8 cellular contexts compared by ENCODE assay signal in genomic region chr20:3846378-3846739, GRCh38. TPM values are rescaled to one million over a fixed set of nuclear protein-coding genes. Genes with fewer than 3 reads are reported as not detected.
DNase-seq lines count a peak whose midpoint lies in the region; ATAC-seq and TF ChIP-seq lines count a peak whose summit lies in the region.

No MANE protein-coding gene starts in this region.

- H3K4me3 ChIP-seq in Loucy (ENCODE audit: low read length, poor library complexity, severe bottlenecking) (peak overlapping the region; percentile 82), duodenal mucosa (ENCODE audit: low read depth in 1 of 2, low read length in 2 of 2) (peak overlapping the region; percentile 93 to 96)

- H3K27me3 Mint-ChIP-seq in natural killer cell treated with Interleukin-12 subunit alpha and Interleukin-12 subunit beta and Interleukin-15 and Interleukin-18, amount 100 ng/mL, for 72 hours: no peaks in the 10 kb centered on the region

- H3K4me2 ChIP-seq in Loucy (ENCODE audit: low read depth, low read length, poor library complexity, severe bottlenecking): peak overlapping the region; percentile 67

- ATAC-seq in natural killer cell treated with Interleukin-12 subunit alpha and Interleukin-12 subunit beta and Interleukin-15 and Interleukin-18, amount 100 ng/mL, for 72 hours: no peak

- DNase-seq in Ammon's horn (ENCODE audit: low spot score): peak; percentile 47
- DNase-seq in natural killer cell treated with Interleukin-12 subunit alpha and Interleukin-12 subunit beta and Interleukin-15 and Interleukin-18, amount 100 ng/mL, for 72 hours (ENCODE audit: low spot score): no peak
- DNase-seq in NCI-H2171 treated with DMSO at 0.1 percent for 48 hours (lab: John Stamatoyannopoulos, UW): no peak
- no peak for DNase-seq in NCI-H510A (lab: John Stamatoyannopoulos, UW)
- DNase-seq in central memory CD4-positive, alpha-beta T cell: no peak
- no peak for DNase-seq in activated gamma-delta T cell treated with Interleukin-2 at 50 U/mL for 16 hours

- no peaks in the 10 kb centered on the region for H3K27me3 ChIP-seq in Loucy (ENCODE audit: insufficient read depth, low read length, poor library complexity, severe bottlenecking)
- H3K27me3 ChIP-seq in duodenal mucosa (ENCODE audit: control insufficient read depth in 1 of 2, insufficient read depth in 2 of 2, low read length in 2 of 2): no peaks in the 10 kb centered on the region

- H3K9me3 ChIP-seq in Loucy (ENCODE audit: insufficient read depth, low read depth, low read length) (no peaks in the 10 kb centered on the region), duodenal mucosa (ENCODE audit: control insufficient read depth in 1 of 2, low read length in 2 of 2) (no peaks in the 10 kb centered on the region)

- no peaks in the 10 kb centered on the region for H3K9me3 Mint-ChIP-seq in natural killer cell treated with Interleukin-12 subunit alpha and Interleukin-12 subunit beta and Interleukin-15 and Interleukin-18, amount 100 ng/mL, for 72 hours

- H2AFZ ChIP-seq in Loucy (ENCODE audit: low read length): peak overlapping the region; percentile 78

- H3K36me3 ChIP-seq in Loucy (ENCODE audit: insufficient read depth, low read length): no peaks in the 10 kb centered on the region
- no peaks in the 10 kb centered on the region for H3K36me3 ChIP-seq in duodenal mucosa (ENCODE audit: control insufficient read depth in 1 of 2, insufficient read depth in 2 of 2, low read length in 2 of 2)

- peaks cover 17% of the 10 kb centered on the region for H4K20me1 ChIP-seq in Loucy (ENCODE audit: insufficient read depth, low read length, poor library complexity, severe bottlenecking)

- H3K9me2 ChIP-seq in Loucy (replicated peaks; ENCODE audit: low read depth, low read length): no peaks in the 10 kb centered on the region

- peaks cover 14 to 22% of the 10 kb centered on the region in 2 donors for H3K4me1 Mint-ChIP-seq in natural killer cell treated with Interleukin-12 subunit alpha and Interleukin-12 subunit beta and Interleukin-15 and Interleukin-18, amount 100 ng/mL, for 72 hours (ENCODE audit: low read depth in 2 of 2)

- no peaks in the 10 kb centered on the region for H3F3A ChIP-seq in Loucy (ENCODE audit: low read depth)

- H3K4me1 ChIP-seq in Loucy (ENCODE audit: insufficient read depth, low read length, poor library complexity, severe bottlenecking): peaks cover 12% of the 10 kb centered on the region
- peaks cover 24 to 50% of the 10 kb centered on the region in 2 donors for H3K4me1 ChIP-seq in duodenal mucosa (ENCODE audit: control insufficient read depth in 1 of 2, insufficient read depth in 2 of 2, low read length in 2 of 2)

- peaks cover 31% of the 10 kb centered on the region for H3K79me2 ChIP-seq in Loucy (ENCODE audit: insufficient read depth, low read length)

- peak overlapping the region; percentile 89 for H3K4me3 Mint-ChIP-seq in natural killer cell treated with Interleukin-12 subunit alpha and Interleukin-12 subunit beta and Interleukin-15 and Interleukin-18, amount 100 ng/mL, for 72 hours

- peak overlapping the region; percentile 91 for H3K9ac ChIP-seq in Loucy (ENCODE audit: low read depth, low read length, poor library complexity, severe bottlenecking)
- peak overlapping the region; percentile 97 to 98 for H3K9ac ChIP-seq in duodenal mucosa (ENCODE audit: low read depth in 1 of 2, low read length in 2 of 2)

- peak overlapping the region; percentile 90 for H3K27ac ChIP-seq in duodenal mucosa (ENCODE audit: low read depth, low read length)

- TF ChIP-seq CTCF in Loucy (conservative IDR thresholded peaks at IDR 0.05; ENCODE audit: low read length): no peak

- no peaks in the 10 kb centered on the region for H3K36me3 Mint-ChIP-seq in natural killer cell treated with Interleukin-12 subunit alpha and Interleukin-12 subunit beta and Interleukin-15 and Interleukin-18, amount 100 ng/mL, for 72 hours

- H3K27ac Mint-ChIP-seq in natural killer cell treated with Interleukin-12 subunit alpha and Interleukin-12 subunit beta and Interleukin-15 and Interleukin-18, amount 100 ng/mL, for 72 hours: peak overlapping the region; percentile 78 to 89

RNA-seq across cellular contexts. Expression of gene MAVS, which starts 0.3 kb away (rescaled TPM):
- 10 to 100 TPM; 38.6 to 45.2 TPM for total RNA-seq in natural killer cell treated with Interleukin-12 subunit alpha and Interleukin-12 subunit beta and Interleukin-15 and Interleukin-18, amount 100 ng/mL, for 72 hours

RNA-seq across cellular contexts. Expression of gene AP5S1, which starts 26.0 kb away (rescaled TPM):
- total RNA-seq in natural killer cell treated with Interleukin-12 subunit alpha and Interleukin-12 subunit beta and Interleukin-15 and Interleukin-18, amount 100 ng/mL, for 72 hours: 10 to 100 TPM; 13.5 to 19.7 TPM

RNA-seq across cellular contexts. Expression of gene PANK2, which starts 42.8 kb away (rescaled TPM):
- total RNA-seq in natural killer cell treated with Interleukin-12 subunit alpha and Interleukin-12 subunit beta and Interleukin-15 and Interleukin-18, amount 100 ng/mL, for 72 hours: 10 to 100 TPM; 55.2 to 86.2 TPM

RNA-seq across cellular contexts. Expression of gene CDC25B, which starts 50.2 kb away (rescaled TPM):
- 10 to 100 TPM; 38.9 to 84.1 TPM for total RNA-seq in natural killer cell treated with Interleukin-12 subunit alpha and Interleukin-12 subunit beta and Interleukin-15 and Interleukin-18, amount 100 ng/mL, for 72 hours

RNA-seq across cellular contexts. Expression of gene CENPB, which starts 59.8 kb away (rescaled TPM):
- total RNA-seq in natural killer cell treated with Interleukin-12 subunit alpha and Interleukin-12 subunit beta and Interleukin-15 and Interleukin-18, amount 100 ng/mL, for 72 hours: 100 to 1,000 TPM in 1 of 2 donors, 10 to 100 TPM in 1; 75.4 to 118 TPM
